ENCODE assay signal across 8 cellular contexts in genomic region chr6:142845624-142846458, GRCh38.
DNase-seq lines count a peak whose midpoint lies in the region; ATAC-seq, FAIRE-seq and TF ChIP-seq lines count a peak whose summit lies in the region.

No MANE protein-coding gene starts in this region.

- in situ Hi-C loops in K562 (cut with MboI): no loop called here

- H3K9ac ChIP-seq in K562 (ENCODE audit: insufficient read depth in 1 of 2, low read depth in 2 of 2, low read length in 2 of 2): peak overlapping the region in 1 of 2 experiments; percentile 37; a peak in 1 of 4 replicates

- H3K9me3 ChIP-seq in BE2C (no peaks in the 10 kb centered on the region), SJSA1 (replicated peaks) (no peaks in the 10 kb centered on the region), K562 (replicated peaks; ENCODE audit: control insufficient read depth, insufficient read depth, low read depth, low read length) (no peaks in the 10 kb centered on the region), hepatocyte (ENCODE audit: low read depth) (no peaks in the 10 kb centered on the region), psoas muscle (no peaks in the 10 kb centered on the region)

- no peaks in the 10 kb centered on the region for H3K9me2 ChIP-seq in hepatocyte (replicated peaks; ENCODE audit: insufficient read depth)

- intact Hi-C loops in K562 (cut with micrococcal nuclease) (no loop called here), psoas muscle (cut with DNase I) (loop anchor here (2.0 to 5.0 kb wide), 3 partner anchors 36 to 101 kb away; partner anchors contain the start of gene HIVEP2 (in 1 of the 2))

- WGBS in K562 (ENCODE audit: insufficient coverage, low coverage, missing lambda C conversion rate): 2% methylated on average over 23 of the region's 23 CpGs
- WGBS in hepatocyte (ENCODE audit: low lambda C conversion rate, missing lambda C conversion rate): 8% methylated on average over 23 of the region's 23 CpGs
- WGBS in psoas muscle, 3 donors: 4 to 7% (median 5%) methylated on average over 23 of the region's 23 CpGs

- POLR2A ChIA-PET in K562 (lab: Yijun Ruan, JAX): interaction anchor here (0.6 kb wide), 1 partner anchor 85 kb away, joined by 3 read pairs; no protein-coding TSS in a partner anchor

- ATAC-seq in K562: peak; percentile 74
- peak; percentile 81 to 86 (median 84) for ATAC-seq in psoas muscle
- no peak for ATAC-seq in GM18867 (IDR thresholded peaks at IDR 0.05; ENCODE audit: unreplicated experiment)

- peak overlapping the region; percentile 60 for H3K27ac ChIP-seq in SJSA1
- H3K27ac ChIP-seq in K562 (ENCODE audit: extremely low read depth, low read depth, low read length): no peak overlapping the region
- peak overlapping the region; percentile 92 for H3K27ac ChIP-seq in hepatocyte
- H3K27ac ChIP-seq in psoas muscle: peak overlapping the region; percentile 89

- TF ChIP-seq RAD21 in K562 (CRISPR knock-in tag; conservative IDR thresholded peaks at IDR 0.05 in 1 of 2, IDR thresholded peaks at IDR 0.05 in 1 of 2): no peak

- no peak for TF ChIP-seq EP300 in K562 (IDR thresholded peaks at IDR 0.05; ENCODE audit: low read length)

- TF ChIP-seq CTCF in BE2C (IDR thresholded peaks at IDR 0.05; ENCODE audit: low read depth, low read length) (peak; percentile 34), K562 (IDR thresholded peaks at IDR 0.05 in 2 of 3, conservative IDR thresholded peaks at IDR 0.05 in 1 of 3; ENCODE audit: insufficient read depth in 2 of 3, low read depth in 1 of 3, low read length in 3 of 3) (no peak), hepatocyte (IDR thresholded peaks at IDR 0.05; ENCODE audit: poor library complexity) (peak; percentile 8), psoas muscle (IDR thresholded peaks at IDR 0.05) (no peak)

- BruUV-seq in K562 (replicated peaks; lab: Mats Ljungman, UMichigan): no TSS peak

- H3K9me1 ChIP-seq in K562 (ENCODE audit: control insufficient read depth, insufficient read depth, low read length): no peaks in the 10 kb centered on the region

- H3K27me3 ChIP-seq in BE2C: no peaks in the 10 kb centered on the region
- no peaks in the 10 kb centered on the region for H3K27me3 ChIP-seq in SJSA1 (replicated peaks)
- peaks cover 12 to 16% of the 10 kb centered on the region in 2 experiments; a peak in 4 of 5 replicates for H3K27me3 ChIP-seq in K562 (ENCODE audit: control insufficient read depth in 2 of 2, insufficient read depth in 2 of 2, low read length in 2 of 2)
- H3K27me3 ChIP-seq in hepatocyte: no peaks in the 10 kb centered on the region
- no peaks in the 10 kb centered on the region for H3K27me3 ChIP-seq in psoas muscle (ENCODE audit: insufficient read depth in 3 of 3, low read length in 2 of 3)

- H3K79me2 ChIP-seq in K562 (ENCODE audit: control insufficient read depth, insufficient read depth, low read length): no peaks in the 10 kb centered on the region
- H3K79me2 ChIP-seq in hepatocyte: peaks cover 15% of the 10 kb centered on the region

- FAIRE-seq in K562 (lab: Jason Lieb, UNC): no peak

- TF ChIP-seq POLR2A in K562 (conservative IDR thresholded peaks at IDR 0.05): no peak

- H3K4me2 ChIP-seq in K562 (ENCODE audit: insufficient read depth, low read length) (no peak overlapping the region), hepatocyte (peak overlapping the region; percentile 78)

- H3K4me1 ChIP-seq in BE2C (peaks cover 11% of the 10 kb centered on the region), SJSA1 (replicated peaks) (peaks cover 66% of the 10 kb centered on the region), K562 (replicated peaks in 1 of 2; ENCODE audit: control insufficient read depth in 2 of 2, insufficient read depth in 2 of 2, low read length in 2 of 2) (0 out of 5 replicates have a peak, but pooled peaks cover 0 to 3% of the 10 kb centered on the region in 2 experiments), hepatocyte (ENCODE audit: insufficient read depth) (peaks cover 26% of the 10 kb centered on the region), psoas muscle (peaks cover 83% of the 10 kb centered on the region)

- H2AFZ ChIP-seq in K562 (ENCODE audit: low read depth, low read length) (no peak overlapping the region), hepatocyte (peak overlapping the region; percentile 51)

- H3K4me3 ChIP-seq in BE2C (ENCODE audit: low read depth, low read length) (peak overlapping the region; percentile 46), SJSA1 (peak overlapping the region; percentile 18), K562 (no peak overlapping the region), hepatocyte (peak overlapping the region; percentile 35), psoas muscle (peak overlapping the region; percentile 59)

- DNase-seq in BE2C (peak; percentile 93), HS-27A (ENCODE audit: low read depth) (peak; percentile 73), SJSA1 (ENCODE audit: low read depth in 1 of 2, low spot score in 2 of 2) (peak; percentile 94 to 97), K562 (ENCODE audit: extremely low read depth in 1 of 4, low spot score in 3 of 4) (peak in 1 of 4 experiments; percentile 23), hepatocyte (ENCODE audit: low spot score) (peak; percentile 90), psoas muscle (peak; percentile 88 to 94), SIG-M5 (lab: John Stamatoyannopoulos, UW) (no peak)

- H3K36me3 ChIP-seq in BE2C: no peaks in the 10 kb centered on the region
- no peaks in the 10 kb centered on the region for H3K36me3 ChIP-seq in SJSA1
- no peaks in the 10 kb centered on the region for H3K36me3 ChIP-seq in K562 (ENCODE audit: control insufficient read depth, insufficient read depth, low read length)
- H3K36me3 ChIP-seq in hepatocyte (replicated peaks; ENCODE audit: insufficient read depth, low read depth): no peaks in the 10 kb centered on the region
- H3K36me3 ChIP-seq in psoas muscle (ENCODE audit: insufficient read depth in 1 of 2, low read depth in 1 of 2): no peaks in the 10 kb centered on the region

- H4K20me1 ChIP-seq in K562 (replicated peaks; ENCODE audit: control insufficient read depth, insufficient read depth, low read length): no peaks in the 10 kb centered on the region
- H4K20me1 ChIP-seq in hepatocyte (ENCODE audit: insufficient read depth, poor library complexity, severe bottlenecking): no peaks in the 10 kb centered on the region

- CTCF ChIA-PET in K562 (lab: Yijun Ruan, JAX; ENCODE audit: low intra/inter-chr PET ratio): no interaction called here

TF ChIP-seq in K562, 482 proteins besides CTCF, POLR2A, EP300 and RAD21:
- TF ChIP-seq TRIM24 (IDR thresholded peaks at IDR 0.05): no peak
- TF ChIP-seq ZBTB40 (IDR thresholded peaks at IDR 0.05): no peak
- no peak for TF ChIP-seq ZBTB40 (CRISPR knock-in tag; IDR thresholded peaks at IDR 0.05)
- TF ChIP-seq ZNF165 (CRISPR knock-in tag; IDR thresholded peaks at IDR 0.05; ENCODE audit: borderline replicate concordance): no peak
- peak; percentile 35 for TF ChIP-seq NFIC (IDR thresholded peaks at IDR 0.05)

Comparison
In these comparisons a context has a peak if more than half of its experiments do, and no peak if none do; other contexts are left out.
1. CTCF ChIP-seq: peak in BE2C (single experiment) and hepatocyte (single experiment); none in K562 (0 of 3) and psoas muscle (single experiment).